In genomic region chr20:41978875-41979274, GRCh38 we compare ENCODE assay signal across 10 cellular contexts.
"Had no signal": no experiment of that assay in that cellular context is flagged by ENCODE, and none has a peak within 500 bp of the region (broad histone marks: within the 10 kb centered on the region; RNA-seq: fewer than 3 reads in every experiment).

No MANE protein-coding gene starts in this region.

- H3K9me3 ChIP-seq: HAP-1 had no signal

- H3K4me1 Mint-ChIP-seq: GM23338 had no signal

- FAIRE-seq: H1, H54 had no signal

- H3K27ac Mint-ChIP-seq: GM23338, H9, HFFc6 had no signal

- H3K4me3 ChIP-seq: GM23248, GM23338, HAP-1 had no signal

- H3K4me3 Mint-ChIP-seq: GM23338, H9, HFFc6 had no signal

- H3K9me3 Mint-ChIP-seq: H9 had no signal

- H3K27ac ChIP-seq: GM23248 had no signal

- H3K4me1 ChIP-seq: HAP-1 had no signal

- DNase-seq: GM23248, GOT3, H7, H9, HCEC 1CT, HFFc6 had no signal

- H3K36me3 ChIP-seq: HAP-1 had no signal
